Comparison of ENCODE assay signal across 19 cellular contexts in genomic region chr9:120398286-120398685, GRCh38.
A peak's percentile ranks its signal among the peaks of the same experiment; 100 is the strongest.
DNase-seq lines count a peak whose midpoint lies in the region; ATAC-seq and FAIRE-seq lines count a peak whose summit lies in the region.
"Had no signal": no experiment of that assay in that cellular context is flagged by ENCODE, and none has a peak within 500 bp of the region (broad histone marks: within the 10 kb centered on the region; RNA-seq: fewer than 3 reads in every experiment).

No MANE protein-coding gene starts in this region.

- no peaks in the 10 kb centered on the region for H3K27me3 ChIP-seq in small intestine (ENCODE audit: control insufficient read depth in 2 of 2, insufficient read depth in 2 of 2, low read length in 2 of 2)
- H3K27me3 ChIP-seq: BLaER1 had no signal

- peaks cover 18 to 25% of the 10 kb centered on the region in 2 donors for H3K36me3 ChIP-seq in small intestine (ENCODE audit: control insufficient read depth in 2 of 2, insufficient read depth in 2 of 2, low read length in 2 of 2)

- peaks cover 56% of the 10 kb centered on the region for H3K36me3 Mint-ChIP-seq in central memory CD8-positive, alpha-beta T cell (ENCODE audit: insufficient read depth)
- H3K36me3 Mint-ChIP-seq in activated CD4-positive, alpha-beta T cell treated with anti-CD3 and anti-CD28 coated beads for 36 hours (ENCODE audit: low read depth) = peaks cover 54% of the 10 kb centered on the region

- H3K9me3 ChIP-seq in small intestine (ENCODE audit: control insufficient read depth, low read depth) = no peaks in the 10 kb centered on the region
- H3K9me3 ChIP-seq: BLaER1 had no signal

- POLR2A ChIA-PET in activated CD4-positive, alpha-beta T cell treated with anti-CD3 and anti-CD28 coated beads for 36 hours (lab: Charles Lee) = no interaction called here

- peak overlapping the region; percentile 39 for H3K27ac Mint-ChIP-seq in central memory CD8-positive, alpha-beta T cell (ENCODE audit: low read depth)
- H3K27ac Mint-ChIP-seq in activated CD4-positive, alpha-beta T cell treated with anti-CD3 and anti-CD28 coated beads for 36 hours = no peak overlapping the region
- H3K27ac Mint-ChIP-seq: CD14-positive monocyte, IgD-negative memory B cell had no signal

- CTCF ChIA-PET in activated CD4-positive, alpha-beta T cell treated with anti-CD3 and anti-CD28 coated beads for 36 hours (lab: Charles Lee) = no interaction called here

- H3K4me3 ChIP-seq in small intestine (ENCODE audit: low read depth in 1 of 2, low read length in 2 of 2) = no peak overlapping the region
- H3K4me3 ChIP-seq: BLaER1 had no signal

- no peaks in the 10 kb centered on the region for H3K27me3 Mint-ChIP-seq in central memory CD8-positive, alpha-beta T cell
- no peaks in the 10 kb centered on the region for H3K27me3 Mint-ChIP-seq in activated CD4-positive, alpha-beta T cell treated with anti-CD3 and anti-CD28 coated beads for 36 hours
- H3K27me3 Mint-ChIP-seq: CD4-positive, alpha-beta memory T cell; IgD-negative memory B cell had no signal

- FAIRE-seq in small intestine (lab: Jason Lieb, UNC) = no peak
- FAIRE-seq: A204.1, H1, HTR-8/SVneo had no signal

- intact Hi-C loops in activated CD4-positive, alpha-beta T cell treated with anti-CD3 and anti-CD28 coated beads for 36 hours (cut with DNase I, micrococcal nuclease) = no loop called here

- H3K4me3 Mint-ChIP-seq in central memory CD8-positive, alpha-beta T cell = no peak overlapping the region
- no peak overlapping the region for H3K4me3 Mint-ChIP-seq in activated CD4-positive, alpha-beta T cell treated with anti-CD3 and anti-CD28 coated beads for 36 hours
- H3K4me3 Mint-ChIP-seq: CD14-positive monocyte; CD4-positive, alpha-beta memory T cell; H9; IgD-negative memory B cell had no signal

- no peaks in the 10 kb centered on the region for H3K9me3 Mint-ChIP-seq in central memory CD8-positive, alpha-beta T cell
- H3K9me3 Mint-ChIP-seq in activated CD4-positive, alpha-beta T cell treated with anti-CD3 and anti-CD28 coated beads for 36 hours (ENCODE audit: low read depth) = no peaks in the 10 kb centered on the region
- H3K9me3 Mint-ChIP-seq: CD14-positive monocyte; CD4-positive, alpha-beta memory T cell; H9; IgD-negative memory B cell had no signal

- no peak for ATAC-seq in central memory CD8-positive, alpha-beta T cell (replicated peaks; ENCODE audit: extremely low read depth, poor library complexity, severe bottlenecking)
- no peak for ATAC-seq in HG02588 (IDR thresholded peaks at IDR 0.05; ENCODE audit: unreplicated experiment)
- no peak for ATAC-seq in activated CD4-positive, alpha-beta T cell treated with anti-CD3 and anti-CD28 coated beads for 36 hours

- peak; percentile 17 for DNase-seq in HCEC 1CT
- no peak for DNase-seq in central memory CD8-positive, alpha-beta T cell (ENCODE audit: low spot score in 2 of 2)
- DNase-seq in fibroblast of peridontal ligament (ENCODE audit: extremely low read depth) = peak; percentile 59
- no peak for DNase-seq in activated CD8-positive, alpha-beta memory T cell treated with anti-CD3 and anti-CD28 coated beads for 24 hours
- no peak for DNase-seq in small intestine
- DNase-seq in activated CD4-positive, alpha-beta T cell treated with anti-CD3 and anti-CD28 coated beads for 36 hours = no peak
- DNase-seq: CD4-positive, alpha-beta memory T cell; DMS153; DMS79; GDM1; H9; KBM-7 had no signal

- no peaks in the 10 kb centered on the region for H3K4me1 ChIP-seq in small intestine (ENCODE audit: control insufficient read depth in 2 of 2, insufficient read depth in 1 of 2, low read depth in 1 of 2, low read length in 1 of 2)

- peaks cover 17% of the 10 kb centered on the region for H3K4me1 Mint-ChIP-seq in central memory CD8-positive, alpha-beta T cell
- H3K4me1 Mint-ChIP-seq in activated CD4-positive, alpha-beta T cell treated with anti-CD3 and anti-CD28 coated beads for 36 hours = peaks cover 37% of the 10 kb centered on the region
- H3K4me1 Mint-ChIP-seq: H9 had no signal

- H3K27ac ChIP-seq in small intestine (ENCODE audit: low read depth in 1 of 2, low read length in 1 of 2) = no peak overlapping the region
- H3K27ac ChIP-seq: BLaER1 had no signal

Comparison
In these comparisons a context has a peak if more than half of its experiments do, and no peak if none do; other contexts are left out.
1. DNase-seq: peak in HCEC 1CT (single experiment) and fibroblast of peridontal ligament (single experiment); none in central memory CD8-positive, alpha-beta T cell (0 of 2), activated CD8-positive, alpha-beta memory T cell treated with anti-CD3 and anti-CD28 coated beads for 24 hours (single experiment), small intestine (single experiment) and activated CD4-positive, alpha-beta T cell treated with anti-CD3 and anti-CD28 coated beads for 36 hours (single experiment).